12 cellular contexts compared by ENCODE assay signal in the genomic region with DNA sequence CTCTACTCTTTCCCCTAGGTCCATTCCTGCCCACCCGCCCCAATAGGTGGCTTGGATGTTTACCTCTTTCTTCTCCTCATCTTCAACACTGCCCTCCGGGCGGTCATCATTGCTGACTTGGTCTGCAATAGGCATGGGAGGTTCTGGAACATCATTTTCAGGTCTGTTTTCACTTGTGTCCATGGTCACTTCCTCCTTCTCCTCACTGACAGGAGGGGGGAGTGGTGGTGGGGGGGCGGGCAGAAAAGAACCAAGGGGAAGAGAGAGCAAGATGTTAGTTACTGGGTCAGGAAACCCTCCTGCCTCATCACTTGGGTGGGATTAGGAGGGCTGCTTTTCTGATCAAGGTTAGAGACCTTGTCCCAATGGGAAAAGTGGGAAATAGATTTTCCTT. TPM values are rescaled to one million over a fixed set of nuclear protein-coding genes. Genes with fewer than 3 reads are reported as not detected.
DNase-seq lines count a peak whose midpoint lies in the region; ATAC-seq, FAIRE-seq and TF ChIP-seq lines count a peak whose summit lies in the region.
"Had no signal": no experiment of that assay in that cellular context is flagged by ENCODE, and none has a peak within 500 bp of the region (broad histone marks: within the 10 kb centered on the region; RNA-seq: fewer than 3 reads in every experiment).

No MANE protein-coding gene starts in this region.

- H3K4me1 ChIP-seq in Caco-2, result peaks cover 13% of the 10 kb centered on the region
- peaks cover 32% of the 10 kb centered on the region for H3K4me1 ChIP-seq in OCI-LY1 (ENCODE audit: insufficient read depth, low read length, severe bottlenecking)
- peaks cover 26% of the 10 kb centered on the region for H3K4me1 ChIP-seq in endothelial cell of umbilical vein (ENCODE audit: control insufficient read depth, extremely low read depth, insufficient read depth, low read length)
- peaks cover 39% of the 10 kb centered on the region for H3K4me1 ChIP-seq in psoas muscle

- no TSS peak for BruUV-seq in Caco-2 (replicated peaks; lab: Mats Ljungman, UMichigan)
- BruUV-seq in endothelial cell of umbilical vein (replicated peaks; lab: Mats Ljungman, UMichigan), result no TSS peak

- no peaks in the 10 kb centered on the region for H3K27me3 Mint-ChIP-seq in Caco-2 (ENCODE audit: insufficient read depth, unreplicated experiment)

- TF ChIP-seq CTCF in Caco-2 (IDR thresholded peaks at IDR 0.05; ENCODE audit: insufficient read depth in 1 of 2, low read depth in 1 of 2, low read length in 1 of 2, severe bottlenecking in 1 of 2, unreplicated experiment in 1 of 2) (no peak), OCI-LY1 (IDR thresholded peaks at IDR 0.05; ENCODE audit: low read length) (no peak), endothelial cell of umbilical vein (IDR thresholded peaks at IDR 0.05; ENCODE audit: extremely low read depth in 1 of 2, insufficient read depth in 1 of 2, low read depth in 1 of 2, low read length in 2 of 2) (no peak), psoas muscle (IDR thresholded peaks at IDR 0.05) (no peak)

- POLR2A ChIA-PET in Caco-2 (lab: Charles Lee), result interaction anchor here (0.6 to 1.6 kb wide), 4 partner anchors 11 to 62 kb away, joined by 3 to 23 read pairs (median 8); partner anchors contain the start of genes ACIN1 and C14orf119
- POLR2A ChIA-PET in endothelial cell of umbilical vein (lab: Charles Lee), result interaction anchor here (0.8 to 1.2 kb wide), 5 partner anchors 9 to 140 kb away, joined by 3 to 8 read pairs (median 5); partner anchors contain the start of genes ACIN1, AJUBA, C14orf119 and PRMT5

- WGBS in psoas muscle, 3 donors, result 83 to 89% (median 86%) methylated on average over 3 to 4 of the region's 4 CpGs

- peak overlapping the region; percentile 24 for H3K4me2 ChIP-seq in OCI-LY1 (ENCODE audit: low read length)
- peak overlapping the region; percentile 23 for H3K4me2 ChIP-seq in endothelial cell of umbilical vein (ENCODE audit: insufficient read depth, low read length)

- intact Hi-C loops in Caco-2 (cut with micrococcal nuclease; ENCODE audit: unreplicated experiment), result loop anchor here (1.0 to 2.0 kb wide), 2 partner anchors 40 to 117 kb away; no protein-coding TSS in a partner anchor
- intact Hi-C loops in endothelial cell of umbilical vein (cut with micrococcal nuclease), result loop anchor here (1.0 kb wide), 3 partner anchors 9 to 40 kb away; partner anchors contain the start of genes ACIN1 and C14orf119
- intact Hi-C loops in psoas muscle (cut with DNase I), result no loop called here

- H3K9ac ChIP-seq in OCI-LY1 (ENCODE audit: low read length) (no peak overlapping the region; the same call in 1 of the 2 replicates), endothelial cell of umbilical vein (replicated peaks; ENCODE audit: extremely low read depth, insufficient read depth, low read length) (peak overlapping the region; percentile 18)

- H3K9me3 ChIP-seq in Caco-2, result no peaks in the 10 kb centered on the region
- H3K9me3 ChIP-seq in OCI-LY1 (ENCODE audit: low read length), result no peaks in the 10 kb centered on the region
- no peaks in the 10 kb centered on the region for H3K9me3 ChIP-seq in endothelial cell of umbilical vein (replicated peaks; ENCODE audit: control insufficient read depth, insufficient read depth, low read length)
- H3K9me3 ChIP-seq in psoas muscle, result no peaks in the 10 kb centered on the region

- DNase-seq in Caco-2 (no peak), endothelial cell of umbilical vein (ENCODE audit: low read depth, low spot score) (no peak), psoas muscle (no peak), NCI-H524 (lab: John Stamatoyannopoulos, UW) (no peak), H4 (ENCODE audit: low spot score) (no peak), MV-4-11 (lab: John Stamatoyannopoulos, UW) (no peak)
- DNase-seq: NCI-H1092 treated with DMSO at 0.1 percent for 48 hours, occipital lobe had no signal

- dilution Hi-C loops in endothelial cell of umbilical vein (cut with MboI; ENCODE audit: extremely low pct_ligation_motif_present, low sequenced_read_pairs), result loop anchor here (10.0 kb wide), 1 partner anchor 85 kb away; the partner anchor contains the start of gene AJUBA

- no peak for TF ChIP-seq POLR2A in endothelial cell of umbilical vein (IDR thresholded peaks at IDR 0.05; ENCODE audit: low read depth, low read length)

- H4K20me1 ChIP-seq in OCI-LY1 (ENCODE audit: insufficient read depth, low read length) (no peaks in the 10 kb centered on the region), endothelial cell of umbilical vein (replicated peaks; ENCODE audit: control insufficient read depth, extremely low read depth, insufficient read depth, low read length) (peaks cover 4% of the 10 kb centered on the region)

- peaks cover 90% of the 10 kb centered on the region for H3K36me3 Mint-ChIP-seq in Caco-2 (ENCODE audit: insufficient read depth, unreplicated experiment)

- no peaks in the 10 kb centered on the region for H3F3A ChIP-seq in OCI-LY1 (ENCODE audit: insufficient read depth, low read length)

- no peak for FAIRE-seq in endothelial cell of umbilical vein (lab: Jason Lieb, UNC)

- H3K79me2 ChIP-seq in OCI-LY1 (ENCODE audit: insufficient read depth, low read length) (peaks cover 11% of the 10 kb centered on the region), endothelial cell of umbilical vein (ENCODE audit: control insufficient read depth, insufficient read depth, low read length) (peaks cover 54% of the 10 kb centered on the region)

- peak overlapping the region; percentile 60 for H3K27ac Mint-ChIP-seq in Caco-2 (ENCODE audit: unreplicated experiment)

- H3K9me3 Mint-ChIP-seq in Caco-2 (ENCODE audit: unreplicated experiment), result no peaks in the 10 kb centered on the region

- H3K9me2 ChIP-seq in OCI-LY1 (ENCODE audit: low read depth, low read length), result no peaks in the 10 kb centered on the region

- H3K36me3 ChIP-seq in Caco-2 (ENCODE audit: control insufficient read depth, insufficient read depth, low read length) (peaks cover 7% of the 10 kb centered on the region), OCI-LY1 (ENCODE audit: insufficient read depth, low read length) (peaks cover 57% of the 10 kb centered on the region), endothelial cell of umbilical vein (ENCODE audit: control insufficient read depth in 2 of 2, extremely low read depth in 1 of 2, insufficient read depth in 2 of 2, low read length in 2 of 2) (peaks cover 30 to 32% of the 10 kb centered on the region in 2 experiments), psoas muscle (ENCODE audit: insufficient read depth in 1 of 2, low read depth in 1 of 2) (peaks cover 16 to 77% of the 10 kb centered on the region in 2 donors)

- H3K27me3 ChIP-seq in Caco-2 (replicated peaks; ENCODE audit: control insufficient read depth, insufficient read depth, low read length), result no peaks in the 10 kb centered on the region
- no peaks in the 10 kb centered on the region for H3K27me3 ChIP-seq in OCI-LY1 (ENCODE audit: insufficient read depth, low read length)
- no peaks in the 10 kb centered on the region for H3K27me3 ChIP-seq in endothelial cell of umbilical vein (ENCODE audit: control insufficient read depth in 2 of 2, insufficient read depth in 2 of 2, low read length in 2 of 2)
- H3K27me3 ChIP-seq in psoas muscle (ENCODE audit: insufficient read depth in 3 of 3, low read length in 2 of 3), result no peaks in the 10 kb centered on the region

- H3K9me1 ChIP-seq in endothelial cell of umbilical vein (replicated peaks; ENCODE audit: control insufficient read depth, extremely low read depth, insufficient read depth, low read length), result no peaks in the 10 kb centered on the region

- peaks cover 32% of the 10 kb centered on the region for H3K4me1 Mint-ChIP-seq in Caco-2 (ENCODE audit: low read depth, unreplicated experiment)

- H2AFZ ChIP-seq in OCI-LY1 (ENCODE audit: low read length) (no peak overlapping the region), endothelial cell of umbilical vein (ENCODE audit: low read depth, low read length) (no peak overlapping the region)

- no peak for ATAC-seq in psoas muscle

- no peak overlapping the region for H3K4me3 Mint-ChIP-seq in Caco-2 (ENCODE audit: unreplicated experiment)

- CTCF ChIA-PET in Caco-2 (lab: Charles Lee), result interaction anchor here (0.6 to 2.0 kb wide), 38 partner anchors 9 to 1045 kb away, joined by 3 to 110 read pairs (median 4); partner anchors contain the start of genes ACIN1, C14orf119, CDH24 and CEBPE
- CTCF ChIA-PET in endothelial cell of umbilical vein (lab: Charles Lee), result interaction anchor here (0.6 to 2.0 kb wide), 53 partner anchors 8 to 519 kb away, joined by 3 to 141 read pairs (median 6); partner anchors contain the start of genes ACIN1, AJUBA, C14orf119 and CDH24

- H3K4me3 ChIP-seq in Caco-2 (ENCODE audit: low read depth, low read length), result no peak overlapping the region
- H3K4me3 ChIP-seq in OCI-LY1 (ENCODE audit: low read depth, low read length, poor library complexity, severe bottlenecking), result no peak overlapping the region
- H3K4me3 ChIP-seq in endothelial cell of umbilical vein (replicated peaks in 1 of 3; ENCODE audit: insufficient read depth in 1 of 3, low read depth in 1 of 3, low read length in 3 of 3), result no peak overlapping the region
- no peak overlapping the region for H3K4me3 ChIP-seq in psoas muscle

- peak overlapping the region; percentile 3 for H3K27ac ChIP-seq in OCI-LY1 (ENCODE audit: low read depth, low read length, poor library complexity, severe bottlenecking)
- peak overlapping the region; percentile 35 for H3K27ac ChIP-seq in endothelial cell of umbilical vein (ENCODE audit: insufficient read depth, low read depth, low read length)
- H3K27ac ChIP-seq in psoas muscle, result peak overlapping the region; percentile 1

RNA-seq across cellular contexts. Expression of gene CDH24, which starts 12.1 kb away (rescaled TPM):
- 7.9 TPM in 2 replicates for total RNA-seq in Caco-2 (2022)
- 20.2 and 21.7 TPM in 2 replicates for total RNA-seq in endothelial cell of umbilical vein
- 52.9 and 63.1 TPM in 2 replicates for polyA plus RNA-seq in endothelial cell of umbilical vein
- polyA plus RNA-seq in endothelial cell of umbilical vein (2011; cell fraction: cytosol; rRNA removed), result 16.0 and 22.7 TPM in 2 replicates
- 173 and 192 TPM in 2 replicates for polyA plus RNA-seq in endothelial cell of umbilical vein (2011; cell fraction: nucleus; rRNA removed)
- 11.8 and 13.2 TPM in 2 replicates for polyA plus RNA-seq in endothelial cell of umbilical vein (2012)
- 36.3 and 46.1 TPM in 2 replicates for polyA minus RNA-seq in endothelial cell of umbilical vein
- 4.0 TPM for polyA minus RNA-seq in endothelial cell of umbilical vein (2011; cell fraction: cytosol; rRNA and poly(A)+ RNA removed)
- 35.7 and 41.4 TPM in 2 replicates for polyA minus RNA-seq in endothelial cell of umbilical vein (2011; cell fraction: nucleus; rRNA and poly(A)+ RNA removed)
- total RNA-seq in psoas muscle, result under 1 TPM; 0.30 to 0.77 (median 0.32) TPM
- under 1 TPM; 0.31 to 0.51 (median 0.35) TPM for polyA plus RNA-seq in psoas muscle
- 2.9 and 3.3 TPM in 2 replicates for total RNA-seq in H4 (2014; rRNA removed; shearing (Covaris generic))

RNA-seq across cellular contexts. Expression of gene ACIN1, which starts 25.5 kb away (rescaled TPM):
- total RNA-seq in Caco-2 (2022) (193 and 201 TPM in 2 replicates), endothelial cell of umbilical vein (220 and 240 TPM in 2 replicates), psoas muscle (10 to 100 TPM; 75.3 to 83.2 (median 82.2) TPM)
- polyA plus RNA-seq in endothelial cell of umbilical vein (136 and 146 TPM in 2 replicates), psoas muscle (10 to 100 TPM; 45.2 to 57.6 (median 53.5) TPM)
- polyA plus RNA-seq in endothelial cell of umbilical vein (2011; cell fraction: cytosol; rRNA removed), result 91.2 and 98.2 TPM in 2 replicates
- polyA plus RNA-seq in endothelial cell of umbilical vein (2011; cell fraction: nucleus; rRNA removed), result 821 and 966 TPM in 2 replicates
- polyA plus RNA-seq in endothelial cell of umbilical vein (2012), result 112 and 141 TPM in 2 replicates
- polyA minus RNA-seq in endothelial cell of umbilical vein, result 185 and 201 TPM in 2 replicates
- polyA minus RNA-seq in endothelial cell of umbilical vein (2011; cell fraction: cytosol; rRNA and poly(A)+ RNA removed), result 46.6 TPM
- 229 and 315 TPM in 2 replicates for polyA minus RNA-seq in endothelial cell of umbilical vein (2011; cell fraction: nucleus; rRNA and poly(A)+ RNA removed)
- 37.3 and 43.9 TPM in 2 replicates for total RNA-seq in H4 (2014; rRNA removed; shearing (Covaris generic))

RNA-seq across cellular contexts. Expression of gene C14orf119, which starts 25.9 kb away (rescaled TPM):
- total RNA-seq in Caco-2 (2022) (46.3 and 52.0 TPM in 2 replicates), endothelial cell of umbilical vein (55.5 and 58.3 TPM in 2 replicates), psoas muscle (10 to 100 TPM; 24.2 to 31.3 (median 27.0) TPM)
- polyA plus RNA-seq in endothelial cell of umbilical vein (60.5 and 78.7 TPM in 2 replicates), psoas muscle (10 to 100 TPM; 23.2 to 65.3 (median 47.1) TPM)
- polyA plus RNA-seq in endothelial cell of umbilical vein (2011; cell fraction: cytosol; rRNA removed), result 62.7 and 64.0 TPM in 2 replicates
- polyA plus RNA-seq in endothelial cell of umbilical vein (2011; cell fraction: nucleus; rRNA removed), result 35.3 and 36.9 TPM in 2 replicates
- 55.9 and 63.8 TPM in 2 replicates for polyA plus RNA-seq in endothelial cell of umbilical vein (2012)
- 83.3 and 87.7 TPM in 2 replicates for polyA minus RNA-seq in endothelial cell of umbilical vein
- 22.7 TPM for polyA minus RNA-seq in endothelial cell of umbilical vein (2011; cell fraction: cytosol; rRNA and poly(A)+ RNA removed)
- polyA minus RNA-seq in endothelial cell of umbilical vein (2011; cell fraction: nucleus; rRNA and poly(A)+ RNA removed), result 9.8 and 21.1 TPM in 2 replicates
- 71.4 and 93.4 TPM in 2 replicates for total RNA-seq in H4 (2014; rRNA removed; shearing (Covaris generic))

RNA-seq across cellular contexts. Expression of gene PSMB11, which starts 27.4 kb away (rescaled TPM):
- total RNA-seq in Caco-2 (2022), result not detected in 2 replicates
- not detected in 2 replicates for total RNA-seq in endothelial cell of umbilical vein
- polyA plus RNA-seq in endothelial cell of umbilical vein, result not detected in 2 replicates
- polyA plus RNA-seq in endothelial cell of umbilical vein (2011; cell fraction: cytosol; rRNA removed), result not detected in 2 replicates
- not detected in 2 replicates for polyA plus RNA-seq in endothelial cell of umbilical vein (2011; cell fraction: nucleus; rRNA removed)
- polyA plus RNA-seq in endothelial cell of umbilical vein (2012), result not detected in 2 replicates
- polyA minus RNA-seq in endothelial cell of umbilical vein, result not detected in 2 replicates
- not detected for polyA minus RNA-seq in endothelial cell of umbilical vein (2011; cell fraction: cytosol; rRNA and poly(A)+ RNA removed)
- polyA minus RNA-seq in endothelial cell of umbilical vein (2011; cell fraction: nucleus; rRNA and poly(A)+ RNA removed), result not detected in 2 replicates
- total RNA-seq in psoas muscle, result not detected
- under 1 TPM in 2 of 3 donors, not detected in 1; 0.03 to 0.51 TPM for polyA plus RNA-seq in psoas muscle
- not detected in 2 replicates for total RNA-seq in H4 (2014; rRNA removed; shearing (Covaris generic))
- total RNA-seq: activated CD8-positive, alpha-beta memory T cell treated with anti-CD3 and anti-CD28 coated beads for 36 hours; cerebellum; occipital lobe; Right ventricle myocardium superior had no signal

RNA-seq across cellular contexts. Expression of gene PSMB5, which starts 34.7 kb away (rescaled TPM):
- total RNA-seq in Caco-2 (2022) (172 and 189 TPM in 2 replicates), endothelial cell of umbilical vein (214 and 236 TPM in 2 replicates), psoas muscle (100 to 1,000 TPM; 156 to 307 (median 250) TPM)
- polyA plus RNA-seq in endothelial cell of umbilical vein (459 and 464 TPM in 2 replicates), psoas muscle (100 to 1,000 TPM; 304 to 619 (median 496) TPM)
- polyA plus RNA-seq in endothelial cell of umbilical vein (2011; cell fraction: cytosol; rRNA removed), result 355 and 404 TPM in 2 replicates
- polyA plus RNA-seq in endothelial cell of umbilical vein (2011; cell fraction: nucleus; rRNA removed), result 144 and 152 TPM in 2 replicates
- 223 and 262 TPM in 2 replicates for polyA plus RNA-seq in endothelial cell of umbilical vein (2012)
- 286 and 312 TPM in 2 replicates for polyA minus RNA-seq in endothelial cell of umbilical vein
- polyA minus RNA-seq in endothelial cell of umbilical vein (2011; cell fraction: cytosol; rRNA and poly(A)+ RNA removed), result 207 TPM
- 42.4 and 46.8 TPM in 2 replicates for polyA minus RNA-seq in endothelial cell of umbilical vein (2011; cell fraction: nucleus; rRNA and poly(A)+ RNA removed)
- total RNA-seq in H4 (2014; rRNA removed; shearing (Covaris generic)), result 444 and 478 TPM in 2 replicates

Comparison
In these comparisons a context has a peak if more than half of its experiments do, and no peak if none do; other contexts are left out.
1. intact Hi-C loops: an anchor here in Caco-2 (1.0 to 2.0 kb wide) and endothelial cell of umbilical vein (1.0 kb wide); none called in psoas muscle.